Comparison of ENCODE assay signal across 1 cellular context in genomic region chr17:6700948-6701307, GRCh38.
TF ChIP-seq lines count a peak whose summit lies in the region.

No MANE protein-coding gene starts in this region.

TF ChIP-seq in K562, 482 proteins besides CTCF, POLR2A, EP300 and RAD21:
- TF ChIP-seq RFX1 (IDR thresholded peaks at IDR 0.05) (no peak), CREB5 (CRISPR knock-in tag; IDR thresholded peaks at IDR 0.05) (no peak), TCF15 (CRISPR knock-in tag; IDR thresholded peaks at IDR 0.05) (no peak), ZFP1 (CRISPR knock-in tag; IDR thresholded peaks at IDR 0.05) (no peak), CHD1 (IDR thresholded peaks at IDR 0.05; ENCODE audit: low read length) (no peak)
